ENCODE assay signal across 5 cellular contexts in the genomic region with DNA sequence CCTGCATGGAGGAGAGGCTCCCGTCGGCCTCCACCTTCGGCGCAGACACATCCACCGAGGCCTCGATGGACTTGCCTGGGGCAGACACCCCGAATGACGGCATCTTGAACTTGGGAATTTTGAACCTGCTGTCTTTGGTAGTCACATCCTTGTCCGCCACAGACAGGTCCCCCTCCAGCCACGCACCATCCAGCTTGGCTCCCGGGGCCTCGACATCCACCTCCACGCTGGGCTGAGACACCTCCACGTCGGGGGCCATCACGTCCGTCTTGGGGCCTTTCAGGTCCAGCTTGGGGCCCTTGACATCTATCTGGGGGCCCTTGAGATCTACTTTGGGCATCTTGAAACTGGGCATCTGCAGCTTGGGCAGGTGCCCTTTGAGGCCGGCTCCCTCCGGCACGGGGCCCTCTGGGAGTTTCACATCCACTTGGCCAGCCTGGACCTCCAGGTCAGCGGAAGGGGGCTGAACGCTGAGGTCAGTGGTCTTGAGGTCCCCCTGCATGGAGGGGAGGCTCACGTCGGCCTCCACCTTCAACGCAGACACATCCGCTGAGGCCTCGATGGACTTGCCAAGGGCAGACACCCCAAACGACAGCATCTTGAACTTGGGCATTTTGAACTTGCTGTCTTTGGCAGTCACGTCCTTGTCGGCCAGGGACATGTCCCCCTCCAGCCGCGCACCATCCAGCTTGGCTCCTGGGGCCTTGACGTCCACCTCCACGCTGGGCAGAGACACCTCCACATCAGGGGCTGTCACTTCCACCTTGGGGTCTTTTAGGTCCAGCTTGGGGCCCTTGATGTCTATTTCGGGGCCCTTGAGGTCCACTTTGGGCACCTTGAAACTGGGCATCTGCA. TPM values are rescaled to one million over a fixed set of nuclear protein-coding genes. Genes with fewer than 3 reads are reported as not detected.
"Had no signal": no experiment of that assay in that cellular context is flagged by ENCODE, and none has a peak within 500 bp of the region (broad histone marks: within the 10 kb centered on the region; RNA-seq: fewer than 3 reads in every experiment).

No MANE protein-coding gene starts in this region.

RNA-seq across cellular contexts. Expression of gene PLD4, which starts 23.4 kb away (rescaled TPM):
- total RNA-seq: LHCN-M2, MCF 10A, NCI-H460, SJCRH30, SK-MEL-5 had no signal
